In genomic region chr12:6635856-6636521, GRCh38 we compare ENCODE assay signal across 9 cellular contexts. TPM values are rescaled to one million over a fixed set of nuclear protein-coding genes. Genes with fewer than 3 reads are reported as not detected.
DNase-seq lines count a peak whose midpoint lies in the region; ATAC-seq, FAIRE-seq and TF ChIP-seq lines count a peak whose summit lies in the region.
"Had no signal": no experiment of that assay in that cellular context is flagged by ENCODE, and none has a peak within 500 bp of the region (broad histone marks: within the 10 kb centered on the region; RNA-seq: fewer than 3 reads in every experiment).

LPAR5 (minus strand) TSS chr12:6635959; CDS start chr12:6621248, 14,711 bp downstream.

- peaks cover 44% of the 10 kb centered on the region for H3K4me1 Mint-ChIP-seq in activated CD4-positive, alpha-beta T cell treated with anti-CD3 and anti-CD28 coated beads for 36 hours
- H3K4me1 Mint-ChIP-seq in activated T-helper 1 cell treated with anti-CD3 and anti-CD28 coated beads, Interleukin-12 subunit alpha, Interleukin-12 subunit beta, Interleukin-2, Interleukin-4 antibody, amounts not matched to agents 30 ng/mL and 10 ng/mL and 1 ng/mL, durations not matched to agents 14 hours and 24 hours and 36 hours (ENCODE audit: low read depth), result peaks cover 43% of the 10 kb centered on the region

- H3K9me3 Mint-ChIP-seq in activated CD4-positive, alpha-beta T cell treated with anti-CD3 and anti-CD28 coated beads for 36 hours (ENCODE audit: low read depth), result no peaks in the 10 kb centered on the region
- H3K9me3 Mint-ChIP-seq in activated T-helper 1 cell treated with anti-CD3 and anti-CD28 coated beads, Interleukin-12 subunit alpha, Interleukin-12 subunit beta, Interleukin-2, Interleukin-4 antibody, amounts not matched to agents 30 ng/mL and 10 ng/mL and 1 ng/mL, durations not matched to agents 14 hours and 24 hours and 36 hours, result no peaks in the 10 kb centered on the region

- intact Hi-C loops in activated CD4-positive, alpha-beta T cell treated with anti-CD3 and anti-CD28 coated beads for 36 hours (cut with DNase I, micrococcal nuclease), result no loop called here
- intact Hi-C loops in activated T-helper 1 cell treated with anti-CD3 and anti-CD28 coated beads, Interleukin-12 subunit alpha, Interleukin-12 subunit beta, Interleukin-2, Interleukin-4 antibody, amounts not matched to agents 30 ng/mL and 10 ng/mL and 1 ng/mL, durations not matched to agents 14 hours and 24 hours and 36 hours (cut with micrococcal nuclease), result loop anchor here (1.0 kb wide), 2 partner anchors 9 to 27 kb away; partner anchors contain the start of gene ING4
- intact Hi-C loops in kidney (cut with DNase I) (no loop called here), transverse colon (cut with DNase I; ENCODE audit: low total_unique reads) (no loop called here)

- H3K36me3 ChIP-seq in kidney (ENCODE audit: control insufficient read depth in 1 of 2, insufficient read depth in 2 of 2, low read length in 2 of 2) (no peaks in the 10 kb centered on the region), transverse colon (no peaks in the 10 kb centered on the region)

- ATAC-seq in activated CD4-positive, alpha-beta T cell treated with anti-CD3 and anti-CD28 coated beads for 36 hours, result peak; percentile 41

- in situ Hi-C loops in transverse colon (cut with MboI; ENCODE audit: low pct_ligation_motif_present in 1 of 4, low pct_unique_long_range_greater_than_20kb in 1 of 4, low sequenced_read_pairs in 3 of 4), result no loop called here

- TF ChIP-seq EP300 in transverse colon (IDR thresholded peaks at IDR 0.05; ENCODE audit: low read depth), result no peak

- POLR2A ChIA-PET in activated CD4-positive, alpha-beta T cell treated with anti-CD3 and anti-CD28 coated beads for 36 hours (lab: Charles Lee), result no interaction called here

- H3K9me3 ChIP-seq in kidney (ENCODE audit: control insufficient read depth in 1 of 2, low read length in 2 of 2) (no peaks in the 10 kb centered on the region), transverse colon (no peaks in the 10 kb centered on the region)

- peaks cover 0 to 10% of the 10 kb centered on the region in 2 donors for H3K4me1 ChIP-seq in kidney (ENCODE audit: control insufficient read depth in 1 of 2, insufficient read depth in 1 of 2, low read depth in 1 of 2, low read length in 2 of 2)
- H3K4me1 ChIP-seq in transverse colon, result peaks cover 0 to 44% (median 37%) of the 10 kb centered on the region in 4 donors

- peak; percentile 95 for TF ChIP-seq POLR2A in transverse colon (IDR thresholded peaks at IDR 0.05)

- H3K27ac Mint-ChIP-seq in activated CD4-positive, alpha-beta T cell treated with anti-CD3 and anti-CD28 coated beads for 36 hours, result peak within 1 kb of the TSS; percentile 76
- H3K27ac Mint-ChIP-seq in activated T-helper 1 cell treated with anti-CD3 and anti-CD28 coated beads, Interleukin-12 subunit alpha, Interleukin-12 subunit beta, Interleukin-2, Interleukin-4 antibody, amounts not matched to agents 30 ng/mL and 10 ng/mL and 1 ng/mL, durations not matched to agents 14 hours and 24 hours and 36 hours, result peak within 1 kb of the TSS; percentile 55

- peak within 1 kb of the TSS; percentile 42 for H3K4me3 Mint-ChIP-seq in activated CD4-positive, alpha-beta T cell treated with anti-CD3 and anti-CD28 coated beads for 36 hours
- peak within 1 kb of the TSS; percentile 61 for H3K4me3 Mint-ChIP-seq in activated T-helper 1 cell treated with anti-CD3 and anti-CD28 coated beads, Interleukin-12 subunit alpha, Interleukin-12 subunit beta, Interleukin-2, Interleukin-4 antibody, amounts not matched to agents 30 ng/mL and 10 ng/mL and 1 ng/mL, durations not matched to agents 14 hours and 24 hours and 36 hours

- TF ChIP-seq CTCF in kidney (IDR thresholded peaks at IDR 0.05; ENCODE audit: borderline replicate concordance, extremely low read depth, insufficient read depth) (no peak), transverse colon (IDR thresholded peaks at IDR 0.05) (no peak)

- 33 to 61% methylated on average over 4 to 17 of the region's 17 CpGs for WGBS in transverse colon (ENCODE audit: low coverage in 1 of 2), 2 donors

- no peaks in the 10 kb centered on the region for H3K27me3 Mint-ChIP-seq in activated CD4-positive, alpha-beta T cell treated with anti-CD3 and anti-CD28 coated beads for 36 hours
- H3K27me3 Mint-ChIP-seq in activated T-helper 1 cell treated with anti-CD3 and anti-CD28 coated beads, Interleukin-12 subunit alpha, Interleukin-12 subunit beta, Interleukin-2, Interleukin-4 antibody, amounts not matched to agents 30 ng/mL and 10 ng/mL and 1 ng/mL, durations not matched to agents 14 hours and 24 hours and 36 hours (ENCODE audit: insufficient read depth), result peaks cover under 1% of the 10 kb centered on the region

- H3K36me3 Mint-ChIP-seq in activated CD4-positive, alpha-beta T cell treated with anti-CD3 and anti-CD28 coated beads for 36 hours (ENCODE audit: low read depth), result no peaks in the 10 kb centered on the region
- no peaks in the 10 kb centered on the region for H3K36me3 Mint-ChIP-seq in activated T-helper 1 cell treated with anti-CD3 and anti-CD28 coated beads, Interleukin-12 subunit alpha, Interleukin-12 subunit beta, Interleukin-2, Interleukin-4 antibody, amounts not matched to agents 30 ng/mL and 10 ng/mL and 1 ng/mL, durations not matched to agents 14 hours and 24 hours and 36 hours (ENCODE audit: low read depth)

- peak; percentile 49 for DNase-seq in activated CD4-positive, alpha-beta T cell treated with anti-CD3 and anti-CD28 coated beads for 36 hours
- DNase-seq in activated CD4-positive, alpha-beta T cell treated with anti-CD3 and anti-CD28 coated beads for 1 hour, result no peak
- peak; percentile 16 for DNase-seq in HT-29 (ENCODE audit: low spot score)
- DNase-seq in activated T-helper 1 cell treated with anti-CD3 and anti-CD28 coated beads, Interleukin-12 subunit alpha, Interleukin-12 subunit beta, Interleukin-2, Interleukin-4 antibody, amounts not matched to agents 30 ng/mL and 10 ng/mL and 1 ng/mL, durations not matched to agents 14 hours and 24 hours and 36 hours (ENCODE audit: low spot score), result no peak
- peak; percentile 85 for DNase-seq in kidney
- DNase-seq in transverse colon, result peak; percentile 91
- DNase-seq in NCI-H2029 (lab: John Stamatoyannopoulos, UW), result no peak
- DNase-seq in NCI-H1092 (lab: John Stamatoyannopoulos, UW), result no peak

- H3K9ac ChIP-seq in kidney (ENCODE audit: low read length in 2 of 2), result no peak within 1 kb of the TSS

- CTCF ChIA-PET in activated CD4-positive, alpha-beta T cell treated with anti-CD3 and anti-CD28 coated beads for 36 hours (lab: Charles Lee), result interaction anchor here (1.2 kb wide), 1 partner anchor 14 kb away, joined by 4 read pairs; no protein-coding TSS in a partner anchor

- FAIRE-seq in kidney (lab: Jason Lieb, UNC), result no peak

- H3K4me3 ChIP-seq in kidney (ENCODE audit: low read length in 2 of 2) (no peak within 1 kb of the TSS), transverse colon (peak within 1 kb of the TSS in 3 of 4 donors; percentile 26 to 46 (median 27))

- H3K27me3 ChIP-seq in transverse colon, result no peaks in the 10 kb centered on the region

- H3K27ac ChIP-seq in kidney (ENCODE audit: low read depth in 2 of 2, low read length in 2 of 2) (peak within 1 kb of the TSS in 1 of 2 donors; percentile 47), transverse colon (peak within 1 kb of the TSS; percentile 75 to 84 (median 80))

RNA-seq across cellular contexts. Expression of gene LPAR5, which starts in this region (rescaled TPM):
- 1 to 10 TPM; 3.5 TPM for total RNA-seq in activated CD4-positive, alpha-beta T cell treated with anti-CD3 and anti-CD28 coated beads for 36 hours
- 0.03 TPM in 1 of 2 replicates, not detected in the other for total RNA-seq in HT-29 (2014; rRNA removed; shearing (Covaris generic))
- total RNA-seq in activated T-helper 1 cell treated with anti-CD3 and anti-CD28 coated beads, Interleukin-12 subunit alpha, Interleukin-12 subunit beta, Interleukin-2, Interleukin-4 antibody, amounts not matched to agents 30 ng/mL and 10 ng/mL and 1 ng/mL, durations not matched to agents 14 hours and 24 hours and 36 hours, result 2.8 and 3.1 TPM in 2 replicates
- total RNA-seq in kidney (4.9 TPM), transverse colon (10 to 100 TPM; 27.9 to 50.1 (median 30.2) TPM)
- polyA plus RNA-seq in kidney (ENCODE audit: insufficient read depth, low read depth, low replicate concordance), result 0.97 TPM
- polyA plus RNA-seq: AG04450 had no signal

Comparison
In these comparisons a context has a peak if more than half of its experiments do, and no peak if none do; other contexts are left out.
1. DNase-seq: peak in activated CD4-positive, alpha-beta T cell treated with anti-CD3 and anti-CD28 coated beads for 36 hours (single experiment), kidney (single experiment) and transverse colon (single experiment); none in activated CD4-positive, alpha-beta T cell treated with anti-CD3 and anti-CD28 coated beads for 1 hour (single experiment), activated T-helper 1 cell treated with anti-CD3 and anti-CD28 coated beads, Interleukin-12 subunit alpha, Interleukin-12 subunit beta, Interleukin-2, Interleukin-4 antibody, amounts not matched to agents 30 ng/mL and 10 ng/mL and 1 ng/mL, durations not matched to agents 14 hours and 24 hours and 36 hours (single experiment), NCI-H2029 (single experiment) and NCI-H1092 (single experiment).
2. Peak in DNase-seq in HT-29; RNA of the gene not detected or under 1 TPM.
3. H3K4me3 ChIP-seq: peak in transverse colon (3 of 4); none in kidney (0 of 2).